In genomic region chr12:119804011-119804641, GRCh38 we compare ENCODE assay signal across 1 cellular context.
TF ChIP-seq lines count a peak whose summit lies in the region.

No MANE protein-coding gene starts in this region.

TF ChIP-seq in HepG2, 621 proteins besides CTCF, POLR2A, EP300 and RAD21 (continued from another document and continues in another):
- no peak for TF ChIP-seq KIAA2018 (CRISPR knock-in tag; IDR thresholded peaks at IDR 0.05; ENCODE audit: borderline replicate concordance)
- no peak for TF ChIP-seq AHDC1 (CRISPR knock-in tag; IDR thresholded peaks at IDR 0.05; ENCODE audit: borderline replicate concordance)
- no peak for TF ChIP-seq BATF2 (CRISPR knock-in tag; IDR thresholded peaks at IDR 0.05)
- no peak for TF ChIP-seq TEF (CRISPR knock-in tag; IDR thresholded peaks at IDR 0.05)
- TF ChIP-seq KAT8 (CRISPR knock-in tag; IDR thresholded peaks at IDR 0.05) = 0 out of 2 replicates have a peak, but pooled peaks have one; percentile 32
- peak; percentile 21 for TF ChIP-seq ASH2L (IDR thresholded peaks at IDR 0.05; ENCODE audit: insufficient read length, low read depth, low read length)
- TF ChIP-seq SMC3 (IDR thresholded peaks at IDR 0.05; ENCODE audit: low read length) = peak; percentile 47
- TF ChIP-seq NFATC3 (CRISPR knock-in tag; IDR thresholded peaks at IDR 0.05) = no peak
- no peak for TF ChIP-seq ZNF496 (CRISPR knock-in tag; IDR thresholded peaks at IDR 0.05; ENCODE audit: insufficient replicate concordance)
- TF ChIP-seq RFXANK (CRISPR knock-in tag; IDR thresholded peaks at IDR 0.05) = no peak
- no peak for TF ChIP-seq FOXA1 (IDR thresholded peaks at IDR 0.05)
- TF ChIP-seq FOXA1 (CRISPR knock-in tag; IDR thresholded peaks at IDR 0.05) = no peak
- TF ChIP-seq ZSCAN20 (CRISPR knock-in tag; IDR thresholded peaks at IDR 0.05; ENCODE audit: borderline replicate concordance) = no peak
- 0 out of 2 replicates have a peak, but pooled peaks have one; percentile 42 for TF ChIP-seq CHCHD3 (CRISPR knock-in tag; IDR thresholded peaks at IDR 0.05)
- no peak for TF ChIP-seq THAP7 (CRISPR knock-in tag; IDR thresholded peaks at IDR 0.05)
- no peak for TF ChIP-seq ZNF343 (CRISPR knock-in tag; IDR thresholded peaks at IDR 0.05)
- no peak for TF ChIP-seq ZFP1 (CRISPR knock-in tag; IDR thresholded peaks at IDR 0.05)
- TF ChIP-seq ZFP36L1 (CRISPR knock-in tag; IDR thresholded peaks at IDR 0.05) = no peak
- no peak for TF ChIP-seq ZSCAN12 (CRISPR knock-in tag; IDR thresholded peaks at IDR 0.05)
- TF ChIP-seq ZFP37 (CRISPR knock-in tag; IDR thresholded peaks at IDR 0.05; ENCODE audit: borderline replicate concordance) = no peak
- no peak for TF ChIP-seq ZFY (CRISPR knock-in tag; IDR thresholded peaks at IDR 0.05)
- no peak for TF ChIP-seq SIN3A (IDR thresholded peaks at IDR 0.05; ENCODE audit: borderline replicate concordance, low read depth, low read length)
- TF ChIP-seq ZFP41 (CRISPR knock-in tag; IDR thresholded peaks at IDR 0.05; ENCODE audit: borderline replicate concordance) = no peak
- 0 out of 2 replicates have a peak, but pooled peaks have one; percentile 18 for TF ChIP-seq MEIS1 (CRISPR knock-in tag; IDR thresholded peaks at IDR 0.05; ENCODE audit: borderline replicate concordance)
- no peak for TF ChIP-seq HNRNPLL (IDR thresholded peaks at IDR 0.05; ENCODE audit: low read depth, low read length, poor library complexity, severe bottlenecking)
- TF ChIP-seq ATAD3A (CRISPR knock-in tag; IDR thresholded peaks at IDR 0.05) = no peak
- TF ChIP-seq ZNF713 (CRISPR knock-in tag; IDR thresholded peaks at IDR 0.05) = no peak
- peak; percentile 98 for TF ChIP-seq ZNF652 (CRISPR knock-in tag; IDR thresholded peaks at IDR 0.05; ENCODE audit: borderline replicate concordance, low read depth)
- TF ChIP-seq ZNF850 (CRISPR knock-in tag; conservative IDR thresholded peaks at IDR 0.05) = no peak
- TF ChIP-seq SALL1 (CRISPR knock-in tag; IDR thresholded peaks at IDR 0.05) = peak; percentile 35; the same call in 1 of the 2 replicates
- TF ChIP-seq XRCC5 (optimal IDR thresholded peaks at IDR 0.05; ENCODE audit: low read length) = peak; percentile 85
- TF ChIP-seq IKZF5 (CRISPR knock-in tag; IDR thresholded peaks at IDR 0.05) = no peak
- TF ChIP-seq ZNF563 (CRISPR knock-in tag; IDR thresholded peaks at IDR 0.05) = 0 out of 2 replicates have a peak, but pooled peaks have one; percentile 28
- TF ChIP-seq ZNF781 (CRISPR knock-in tag; IDR thresholded peaks at IDR 0.05; ENCODE audit: borderline replicate concordance, not compliant biosample characterization) = no peak
- TF ChIP-seq ZNF580 (CRISPR knock-in tag; IDR thresholded peaks at IDR 0.05; ENCODE audit: borderline replicate concordance, low read depth) = 0 out of 2 replicates have a peak, but pooled peaks have one; percentile 29
- no peak for TF ChIP-seq ISL2 (CRISPR knock-in tag; IDR thresholded peaks at IDR 0.05)
- TF ChIP-seq KDM1A (CRISPR knock-in tag; IDR thresholded peaks at IDR 0.05) = no peak
- TF ChIP-seq TFDP2 (CRISPR knock-in tag; IDR thresholded peaks at IDR 0.05) = no peak
- no peak for TF ChIP-seq FIP1L1 (IDR thresholded peaks at IDR 0.05; ENCODE audit: borderline replicate concordance, insufficient read depth, low read depth, low read length)
- no peak for TF ChIP-seq CBX2 (IDR thresholded peaks at IDR 0.05; ENCODE audit: low read depth, low read length)
- TF ChIP-seq CBX2 (CRISPR knock-in tag; IDR thresholded peaks at IDR 0.05; ENCODE audit: low read depth) = no peak
- TF ChIP-seq ZNF614 (CRISPR knock-in tag; IDR thresholded peaks at IDR 0.05; ENCODE audit: borderline replicate concordance) = 0 out of 2 replicates have a peak, but pooled peaks have one; percentile 53
